10 cellular contexts compared by ENCODE assay signal in the genomic region with DNA sequence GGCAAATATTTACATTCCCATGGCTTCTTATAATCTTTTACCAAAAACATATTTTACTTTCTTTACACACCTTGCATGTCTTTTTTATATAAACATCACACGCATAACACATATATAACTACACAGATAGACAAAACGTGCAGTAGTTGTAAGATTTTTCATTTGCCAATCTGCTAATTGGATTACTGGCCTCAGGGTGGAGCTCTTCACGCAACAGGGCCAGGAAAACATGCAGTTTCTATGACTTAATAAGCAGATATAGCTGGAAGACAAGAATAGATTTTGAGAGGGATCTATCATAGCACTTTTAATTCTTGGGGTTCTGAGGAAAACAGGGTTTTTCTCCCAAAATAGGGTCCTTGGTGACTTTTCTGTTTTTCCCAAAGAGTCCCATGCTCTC. TPM values are rescaled to one million over a fixed set of nuclear protein-coding genes. Genes with fewer than 3 reads are reported as not detected.
DNase-seq lines count a peak whose midpoint lies in the region; ATAC-seq and TF ChIP-seq lines count a peak whose summit lies in the region.
"Had no signal": no experiment of that assay in that cellular context is flagged by ENCODE, and none has a peak within 500 bp of the region (broad histone marks: within the 10 kb centered on the region; RNA-seq: fewer than 3 reads in every experiment).

No MANE protein-coding gene starts in this region.

- no peaks in the 10 kb centered on the region for H3K79me2 ChIP-seq in GM23338 (replicated peaks; ENCODE audit: insufficient read depth)

- peaks cover 30% of the 10 kb centered on the region for H3K27me3 ChIP-seq in GM23338 (ENCODE audit: insufficient read depth)

- H3K4me3 ChIP-seq in GM23338 (no peak overlapping the region), fibroblast of the aortic adventitia (ENCODE audit: low read depth, low read length) (no peak overlapping the region)
- H3K4me3 ChIP-seq: lung had no signal

- H3K4me1 ChIP-seq in GM23338 (ENCODE audit: insufficient read depth) = peaks cover 52% of the 10 kb centered on the region

- H3K9me2 ChIP-seq in GM23338 (ENCODE audit: insufficient read depth) = 0 out of 2 replicates have a peak, but pooled peaks cover 3% of the 10 kb centered on the region

- DNase-seq in AG09319 (ENCODE audit: extremely low read depth, low read depth) (no peak), GM23338 (ENCODE audit: low spot score) (no peak), RKO (ENCODE audit: low spot score) (peak; percentile 33), fibroblast of the aortic adventitia (ENCODE audit: low read depth) (peak; percentile 12)
- no peak for DNase-seq in activated CD4-positive, alpha-beta T cell treated with anti-CD3 and anti-CD28 coated beads, Interleukin-2, amount 50 U/mL, for 1 hour
- DNase-seq: NK-92 treated with Interleukin-12 subunit alpha and Interleukin-12 subunit beta, amount 100 ng/mL, for 24 hours had no signal

- H3K4me2 ChIP-seq in GM23338 = no peak overlapping the region

- peaks cover 62% of the 10 kb centered on the region for H3K4me1 Mint-ChIP-seq in GM23338

- H4K20me1 ChIP-seq in GM23338 (replicated peaks; ENCODE audit: insufficient read depth) = no peaks in the 10 kb centered on the region

- peaks cover 15% of the 10 kb centered on the region; the same call in 2 of the 3 replicates for H3K36me3 Mint-ChIP-seq in GM23338 (ENCODE audit: low read depth)

- no peak overlapping the region for H3K27ac Mint-ChIP-seq in GM23338

- no peak overlapping the region for H2AFZ ChIP-seq in GM23338

- H3K27ac ChIP-seq in GM23338 (ENCODE audit: low read depth) = no peak overlapping the region

- TF ChIP-seq CTCF in AG09319 (IDR thresholded peaks at IDR 0.05; ENCODE audit: low read depth, low read length) (peak; percentile 9), GM23338 (conservative IDR thresholded peaks at IDR 0.05; ENCODE audit: low read depth in 2 of 2) (peak; percentile 61 to 72), fibroblast of the aortic adventitia (IDR thresholded peaks at IDR 0.05; ENCODE audit: insufficient read depth, low read length) (peak; percentile 34)

- H3K9me3 Mint-ChIP-seq in GM23338 = peaks cover 19% of the 10 kb centered on the region

- H3K4me3 Mint-ChIP-seq in GM23338 = no peak overlapping the region

- no peaks in the 10 kb centered on the region for H3F3A ChIP-seq in GM23338 (replicated peaks; ENCODE audit: low read depth)

- peaks cover 26% of the 10 kb centered on the region for H3K27me3 Mint-ChIP-seq in GM23338 (ENCODE audit: insufficient read depth, low read depth, poor library complexity)

- H3K36me3 ChIP-seq in GM23338 (ENCODE audit: insufficient read depth) = no peaks in the 10 kb centered on the region

- ATAC-seq in GM23338 = no peak
- no peak for ATAC-seq in GM18502 (IDR thresholded peaks at IDR 0.05; ENCODE audit: poor library complexity, unreplicated experiment)
- no peak for ATAC-seq in GM18868 (IDR thresholded peaks at IDR 0.05; ENCODE audit: unreplicated experiment)
- ATAC-seq in HG03439 (IDR thresholded peaks at IDR 0.05; ENCODE audit: unreplicated experiment) = no peak

TF ChIP-seq in GM23338, 12 proteins besides CTCF, POLR2A, EP300 and RAD21:
- TF ChIP-seq NANOG (IDR thresholded peaks at IDR 0.05; ENCODE audit: borderline replicate concordance) (no peak), EZH2phosphoT487 (IDR thresholded peaks at IDR 0.05; ENCODE audit: unreplicated experiment) (no peak), JUNB (IDR thresholded peaks at IDR 0.05; ENCODE audit: unreplicated experiment) (no peak), EZH2 (IDR thresholded peaks at IDR 0.05; ENCODE audit: low read depth, unreplicated experiment) (no peak), ZNF331 (CRISPR knock-in tag; IDR thresholded peaks at IDR 0.05; ENCODE audit: low read depth) (no peak)
- TF ChIP-seq, protein P1, sequence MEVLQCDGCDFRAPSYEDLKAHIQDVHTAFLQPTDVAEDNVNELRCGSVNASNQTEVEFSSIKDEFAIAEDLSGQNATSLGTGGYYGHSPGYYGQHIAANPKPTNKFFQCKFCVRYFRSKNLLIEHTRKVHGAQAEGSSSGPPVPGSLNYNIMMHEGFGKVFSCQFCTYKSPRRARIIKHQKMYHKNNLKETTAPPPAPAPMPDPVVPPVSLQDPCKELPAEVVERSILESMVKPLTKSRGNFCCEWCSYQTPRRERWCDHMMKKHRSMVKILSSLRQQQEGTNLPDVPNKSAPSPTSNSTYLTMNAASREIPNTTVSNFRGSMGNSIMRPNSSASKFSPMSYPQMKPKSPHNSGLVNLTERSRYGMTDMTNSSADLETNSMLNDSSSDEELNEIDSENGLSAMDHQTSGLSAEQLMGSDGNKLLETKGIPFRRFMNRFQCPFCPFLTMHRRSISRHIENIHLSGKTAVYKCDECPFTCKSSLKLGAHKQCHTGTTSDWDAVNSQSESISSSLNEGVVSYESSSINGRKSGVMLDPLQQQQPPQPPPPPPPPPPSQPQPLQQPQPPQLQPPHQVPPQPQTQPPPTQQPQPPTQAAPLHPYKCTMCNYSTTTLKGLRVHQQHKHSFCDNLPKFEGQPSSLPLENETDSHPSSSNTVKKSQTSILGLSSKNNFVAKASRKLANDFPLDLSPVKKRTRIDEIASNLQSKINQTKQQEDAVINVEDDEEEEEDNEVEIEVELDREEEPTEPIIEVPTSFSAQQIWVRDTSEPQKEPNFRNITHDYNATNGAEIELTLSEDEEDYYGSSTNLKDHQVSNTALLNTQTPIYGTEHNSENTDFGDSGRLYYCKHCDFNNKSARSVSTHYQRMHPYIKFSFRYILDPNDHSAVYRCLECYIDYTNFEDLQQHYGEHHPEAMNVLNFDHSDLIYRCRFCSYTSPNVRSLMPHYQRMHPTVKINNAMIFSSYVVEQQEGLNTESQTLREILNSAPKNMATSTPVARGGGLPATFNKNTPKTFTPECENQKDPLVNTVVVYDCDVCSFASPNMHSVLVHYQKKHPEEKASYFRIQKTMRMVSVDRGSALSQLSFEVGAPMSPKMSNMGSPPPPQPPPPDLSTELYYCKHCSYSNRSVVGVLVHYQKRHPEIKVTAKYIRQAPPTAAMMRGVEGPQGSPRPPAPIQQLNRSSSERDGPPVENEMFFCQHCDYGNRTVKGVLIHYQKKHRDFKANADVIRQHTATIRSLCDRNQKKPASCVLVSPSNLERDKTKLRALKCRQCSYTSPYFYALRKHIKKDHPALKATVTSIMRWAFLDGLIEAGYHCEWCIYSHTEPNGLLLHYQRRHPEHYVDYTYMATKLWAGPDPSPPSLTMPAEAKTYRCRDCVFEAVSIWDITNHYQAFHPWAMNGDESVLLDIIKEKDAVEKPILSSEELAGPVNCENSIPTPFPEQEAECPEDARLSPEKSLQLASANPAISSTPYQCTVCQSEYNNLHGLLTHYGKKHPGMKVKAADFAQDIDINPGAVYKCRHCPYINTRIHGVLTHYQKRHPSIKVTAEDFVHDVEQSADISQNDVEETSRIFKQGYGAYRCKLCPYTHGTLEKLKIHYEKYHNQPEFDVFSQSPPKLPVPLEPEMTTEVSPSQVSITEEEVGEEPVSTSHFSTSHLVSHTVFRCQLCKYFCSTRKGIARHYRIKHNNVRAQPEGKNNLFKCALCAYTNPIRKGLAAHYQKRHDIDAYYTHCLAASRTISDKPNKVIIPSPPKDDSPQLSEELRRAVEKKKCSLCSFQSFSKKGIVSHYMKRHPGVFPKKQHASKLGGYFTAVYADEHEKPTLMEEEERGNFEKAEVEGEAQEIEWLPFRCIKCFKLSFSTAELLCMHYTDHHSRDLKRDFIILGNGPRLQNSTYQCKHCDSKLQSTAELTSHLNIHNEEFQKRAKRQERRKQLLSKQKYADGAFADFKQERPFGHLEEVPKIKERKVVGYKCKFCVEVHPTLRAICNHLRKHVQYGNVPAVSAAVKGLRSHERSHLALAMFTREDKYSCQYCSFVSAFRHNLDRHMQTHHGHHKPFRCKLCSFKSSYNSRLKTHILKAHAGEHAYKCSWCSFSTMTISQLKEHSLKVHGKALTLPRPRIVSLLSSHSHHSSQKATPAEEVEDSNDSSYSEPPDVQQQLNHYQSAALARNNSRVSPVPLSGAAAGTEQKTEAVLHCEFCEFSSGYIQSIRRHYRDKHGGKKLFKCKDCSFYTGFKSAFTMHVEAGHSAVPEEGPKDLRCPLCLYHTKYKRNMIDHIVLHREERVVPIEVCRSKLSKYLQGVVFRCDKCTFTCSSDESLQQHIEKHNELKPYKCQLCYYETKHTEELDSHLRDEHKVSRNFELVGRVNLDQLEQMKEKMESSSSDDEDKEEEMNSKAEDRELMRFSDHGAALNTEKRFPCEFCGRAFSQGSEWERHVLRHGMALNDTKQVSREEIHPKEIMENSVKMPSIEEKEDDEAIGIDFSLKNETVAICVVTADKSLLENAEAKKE (CRISPR knock-in tag; IDR thresholded peaks at IDR 0.05) = no peak
TF ChIP-seq in GM23338: peak in this region for 0.

RNA-seq across cellular contexts. Expression of a gene that starts 12.7 kb away (rescaled TPM):
- 6.5 and 8.5 TPM in 2 replicates for total RNA-seq in GM23338 (2014; rRNA removed; shearing (Covaris generic))
- 3.7 and 4.1 TPM in 2 replicates for polyA plus RNA-seq in GM23338 (2016; fragmentation: Nextera tagmentation; extraction: Ambion mirVana)
- total RNA-seq in fibroblast of the aortic adventitia (ENCODE audit: low replicate concordance) = 7.4 and 11.4 TPM in 2 replicates

RNA-seq across cellular contexts. Expression of a gene that starts 12.9 kb away (rescaled TPM):
- total RNA-seq in GM23338 (2014; rRNA removed; shearing (Covaris generic)) = 10.5 and 10.7 TPM in 2 replicates
- polyA plus RNA-seq in GM23338 (2016; fragmentation: Nextera tagmentation; extraction: Ambion mirVana) = 5.2 and 6.9 TPM in 2 replicates
- total RNA-seq in fibroblast of the aortic adventitia (ENCODE audit: low replicate concordance) = 3.4 and 8.9 TPM in 2 replicates

RNA-seq across cellular contexts. Expression of a gene that starts 41.3 kb away (rescaled TPM):
- 2.3 and 4.8 TPM in 2 replicates for total RNA-seq in GM23338 (2014; rRNA removed; shearing (Covaris generic))
- polyA plus RNA-seq in GM23338 (2016; fragmentation: Nextera tagmentation; extraction: Ambion mirVana) = 9.3 and 9.9 TPM in 2 replicates
- 1.4 and 4.7 TPM in 2 replicates for total RNA-seq in fibroblast of the aortic adventitia (ENCODE audit: low replicate concordance)

Comparison
In these comparisons a context has a peak if more than half of its experiments do, and no peak if none do; other contexts are left out.
1. DNase-seq: peak in RKO (single experiment) and fibroblast of the aortic adventitia (single experiment); none in AG09319 (single experiment), GM23338 (single experiment) and activated CD4-positive, alpha-beta T cell treated with anti-CD3 and anti-CD28 coated beads, Interleukin-2, amount 50 U/mL, for 1 hour (single experiment).
2. CTCF ChIP-seq: peak in every context shown above with its lines; median percentile 66 in GM23338; 34 in fibroblast of the aortic adventitia; 9 in AG09319.